1 cellular context compared by ENCODE assay signal in the genomic region with DNA sequence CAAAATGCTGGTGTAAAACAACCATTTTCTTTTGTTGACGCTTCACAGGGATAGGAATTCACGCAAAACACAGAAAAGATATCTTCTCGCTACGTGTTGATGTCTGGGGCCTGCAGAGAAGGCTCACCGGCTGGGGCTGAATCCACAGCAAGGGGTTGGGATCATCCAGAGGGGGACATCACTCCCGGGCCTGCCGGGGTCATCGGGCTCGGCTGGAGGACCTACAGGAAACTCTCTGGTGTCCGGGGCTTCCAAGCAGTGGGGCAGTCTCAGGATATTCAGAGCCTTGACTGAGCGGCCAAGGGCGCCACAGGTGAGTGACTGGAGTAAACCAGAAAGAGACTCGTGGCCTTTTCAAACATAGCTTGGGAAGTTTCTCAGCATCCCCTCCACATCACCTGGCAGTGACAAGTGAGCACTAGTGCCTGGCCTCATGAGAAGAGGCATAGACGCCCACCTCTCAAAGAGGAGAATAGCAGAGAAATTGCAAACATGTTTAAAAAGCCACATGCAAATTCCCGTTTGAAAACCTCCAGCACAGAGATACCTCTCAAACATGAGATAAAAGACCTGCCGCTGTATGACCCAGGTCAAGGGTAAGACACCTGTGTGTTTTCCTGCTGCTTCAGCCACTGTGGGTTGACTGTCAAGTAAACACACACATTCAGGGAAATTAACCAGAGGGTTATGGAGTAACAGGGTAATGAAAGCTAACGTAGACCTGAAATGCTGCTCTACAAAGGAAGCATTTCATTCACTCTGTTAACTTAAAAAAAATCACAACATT.
A peak's percentile ranks its signal among the peaks of the same experiment; 100 is the strongest.
TF ChIP-seq lines count a peak whose summit lies in the region.

No MANE protein-coding gene starts in this region.

TF ChIP-seq in HepG2, 621 proteins besides CTCF, POLR2A, EP300 and RAD21:
- TF ChIP-seq XRCC5 (optimal IDR thresholded peaks at IDR 0.05; ENCODE audit: low read length) (no peak), RARA (CRISPR knock-in tag; IDR thresholded peaks at IDR 0.05) (peak; percentile 80), NR2F6 (IDR thresholded peaks at IDR 0.05) (peak; percentile 29; the same call in 1 of the 2 replicates), NR2F6 (CRISPR knock-in tag; IDR thresholded peaks at IDR 0.05) (no peak), RXRB (CRISPR knock-in tag; IDR thresholded peaks at IDR 0.05; ENCODE audit: borderline replicate concordance) (peak; percentile 59; the same call in 1 of the 2 replicates), ZNF790 (CRISPR knock-in tag; IDR thresholded peaks at IDR 0.05; ENCODE audit: borderline replicate concordance) (no peak), TCF7 (IDR thresholded peaks at IDR 0.05; ENCODE audit: low read depth) (peak; percentile 32; the same call in 1 of the 2 replicates)
- TF ChIP-seq, protein P1, sequence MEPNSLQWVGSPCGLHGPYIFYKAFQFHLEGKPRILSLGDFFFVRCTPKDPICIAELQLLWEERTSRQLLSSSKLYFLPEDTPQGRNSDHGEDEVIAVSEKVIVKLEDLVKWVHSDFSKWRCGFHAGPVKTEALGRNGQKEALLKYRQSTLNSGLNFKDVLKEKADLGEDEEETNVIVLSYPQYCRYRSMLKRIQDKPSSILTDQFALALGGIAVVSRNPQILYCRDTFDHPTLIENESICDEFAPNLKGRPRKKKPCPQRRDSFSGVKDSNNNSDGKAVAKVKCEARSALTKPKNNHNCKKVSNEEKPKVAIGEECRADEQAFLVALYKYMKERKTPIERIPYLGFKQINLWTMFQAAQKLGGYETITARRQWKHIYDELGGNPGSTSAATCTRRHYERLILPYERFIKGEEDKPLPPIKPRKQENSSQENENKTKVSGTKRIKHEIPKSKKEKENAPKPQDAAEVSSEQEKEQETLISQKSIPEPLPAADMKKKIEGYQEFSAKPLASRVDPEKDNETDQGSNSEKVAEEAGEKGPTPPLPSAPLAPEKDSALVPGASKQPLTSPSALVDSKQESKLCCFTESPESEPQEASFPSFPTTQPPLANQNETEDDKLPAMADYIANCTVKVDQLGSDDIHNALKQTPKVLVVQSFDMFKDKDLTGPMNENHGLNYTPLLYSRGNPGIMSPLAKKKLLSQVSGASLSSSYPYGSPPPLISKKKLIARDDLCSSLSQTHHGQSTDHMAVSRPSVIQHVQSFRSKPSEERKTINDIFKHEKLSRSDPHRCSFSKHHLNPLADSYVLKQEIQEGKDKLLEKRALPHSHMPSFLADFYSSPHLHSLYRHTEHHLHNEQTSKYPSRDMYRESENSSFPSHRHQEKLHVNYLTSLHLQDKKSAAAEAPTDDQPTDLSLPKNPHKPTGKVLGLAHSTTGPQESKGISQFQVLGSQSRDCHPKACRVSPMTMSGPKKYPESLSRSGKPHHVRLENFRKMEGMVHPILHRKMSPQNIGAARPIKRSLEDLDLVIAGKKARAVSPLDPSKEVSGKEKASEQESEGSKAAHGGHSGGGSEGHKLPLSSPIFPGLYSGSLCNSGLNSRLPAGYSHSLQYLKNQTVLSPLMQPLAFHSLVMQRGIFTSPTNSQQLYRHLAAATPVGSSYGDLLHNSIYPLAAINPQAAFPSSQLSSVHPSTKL (CRISPR knock-in tag; IDR thresholded peaks at IDR 0.05) = 0 out of 2 replicates have a peak, but pooled peaks have one; percentile 19
